In genomic region chr3:181694805-181695660, GRCh38 we compare ENCODE assay signal across 9 cellular contexts. TPM values are rescaled to one million over a fixed set of nuclear protein-coding genes. Genes with fewer than 3 reads are reported as not detected.
DNase-seq lines count a peak whose midpoint lies in the region; ATAC-seq and TF ChIP-seq lines count a peak whose summit lies in the region.
"Had no signal": no experiment of that assay in that cellular context is flagged by ENCODE, and none has a peak within 500 bp of the region (broad histone marks: within the 10 kb centered on the region; RNA-seq: fewer than 3 reads in every experiment).

No MANE protein-coding gene starts in this region.

- H3K36me3 ChIP-seq in heart right ventricle, result no peaks in the 10 kb centered on the region
- no peaks in the 10 kb centered on the region for H3K36me3 ChIP-seq in effector memory CD4-positive, alpha-beta T cell (ENCODE audit: control insufficient read depth, insufficient read depth, low read length)

- TF ChIP-seq CTCF in AG10803 (conservative IDR thresholded peaks at IDR 0.05; ENCODE audit: low read length) (no peak), heart right ventricle (IDR thresholded peaks at IDR 0.05) (peak in 6 of 9 donors; percentile 14 to 47 (median 34)), omental fat pad (IDR thresholded peaks at IDR 0.05) (no peak)

- peak overlapping the region; percentile 17 for H3K4me3 ChIP-seq in AG10803 (ENCODE audit: low read length)
- H3K4me3 ChIP-seq in heart right ventricle, result peak overlapping the region; percentile 21 to 53 (median 46)
- H3K4me3 ChIP-seq in effector memory CD4-positive, alpha-beta T cell (ENCODE audit: insufficient read depth, low read depth, low read length, poor library complexity, severe bottlenecking), result no peak overlapping the region

- no peaks in the 10 kb centered on the region for H3K9me3 Mint-ChIP-seq in activated naive CD8-positive, alpha-beta T cell treated with anti-CD3 and anti-CD28 coated beads, Interleukin-2, amount 10 ng/mL, durations not matched to agents 7 days and 5 days

- H3K27ac ChIP-seq in heart right ventricle, result peak overlapping the region in 3 of 10 donors; percentile 6 to 28 (median 19)
- no peak overlapping the region for H3K27ac ChIP-seq in effector memory CD4-positive, alpha-beta T cell (ENCODE audit: insufficient read depth, low read length, poor library complexity, severe bottlenecking)

- peaks cover 65% of the 10 kb centered on the region for H3K27me3 Mint-ChIP-seq in activated naive CD8-positive, alpha-beta T cell treated with anti-CD3 and anti-CD28 coated beads, Interleukin-2, amount 10 ng/mL, durations not matched to agents 7 days and 5 days

- POLR2A ChIA-PET in activated naive CD8-positive, alpha-beta T cell treated with anti-CD3 and anti-CD28 coated beads, Interleukin-2, amount 10 ng/mL, durations not matched to agents 7 days and 5 days (lab: Charles Lee), result no interaction called here

- no peak for ATAC-seq in activated naive CD8-positive, alpha-beta T cell treated with anti-CD3 and anti-CD28 coated beads, Interleukin-2, amount 10 ng/mL, durations not matched to agents 7 days and 5 days (ENCODE audit: low read depth)
- ATAC-seq in heart right ventricle (peak; percentile 75 to 93 (median 87)), omental fat pad (ENCODE audit: low FRiP score) (peak; percentile 95), HG02798 (IDR thresholded peaks at IDR 0.05; ENCODE audit: poor library complexity, unreplicated experiment) (no peak)

- H3K36me3 Mint-ChIP-seq in activated naive CD8-positive, alpha-beta T cell treated with anti-CD3 and anti-CD28 coated beads, Interleukin-2, amount 10 ng/mL, durations not matched to agents 7 days and 5 days, result no peaks in the 10 kb centered on the region

- H3K4me1 ChIP-seq in heart right ventricle, result peaks cover 6 to 19% (median 16%) of the 10 kb centered on the region in 9 donors
- no peaks in the 10 kb centered on the region for H3K4me1 ChIP-seq in effector memory CD4-positive, alpha-beta T cell (ENCODE audit: control insufficient read depth, insufficient read depth, low read length, poor library complexity, severe bottlenecking)

- peak overlapping the region; percentile 25 for H3K4me3 Mint-ChIP-seq in activated naive CD8-positive, alpha-beta T cell treated with anti-CD3 and anti-CD28 coated beads, Interleukin-2, amount 10 ng/mL, durations not matched to agents 7 days and 5 days

- peaks cover 11 to 74% (median 53%) of the 10 kb centered on the region in 7 donors for H3K27me3 ChIP-seq in heart right ventricle
- peaks cover 11% of the 10 kb centered on the region for H3K27me3 ChIP-seq in effector memory CD4-positive, alpha-beta T cell (replicated peaks; ENCODE audit: control insufficient read depth, insufficient read depth, low read length, poor library complexity, severe bottlenecking)

- no peak overlapping the region for H3K27ac Mint-ChIP-seq in activated naive CD8-positive, alpha-beta T cell treated with anti-CD3 and anti-CD28 coated beads, Interleukin-2, amount 10 ng/mL, durations not matched to agents 7 days and 5 days

- H3K9me3 ChIP-seq in heart right ventricle, result no peaks in the 10 kb centered on the region
- H3K9me3 ChIP-seq in effector memory CD4-positive, alpha-beta T cell (ENCODE audit: control insufficient read depth, low read length), result no peaks in the 10 kb centered on the region

- intact Hi-C loops in heart right ventricle (cut with DNase I), result loop anchor here in 2 of 10 donors (5.0 to 10.0 kb wide), 2 partner anchors 150 to 368 kb away; no protein-coding TSS in a partner anchor

- 7 to 8% methylated on average over 53 of the region's 53 CpGs for WGBS in heart right ventricle, 2 donors

- no peak for DNase-seq in AG10803 (ENCODE audit: low read depth)
- no peak for DNase-seq in activated naive CD8-positive, alpha-beta T cell treated with anti-CD3 and anti-CD28 coated beads, Interleukin-2, amount 10 ng/mL, durations not matched to agents 7 days and 5 days
- DNase-seq in heart right ventricle, result peak; percentile 27 to 48
- no peak for DNase-seq in omental fat pad (ENCODE audit: low spot score)
- DNase-seq in effector memory CD4-positive, alpha-beta T cell, result no peak
- DNase-seq in activated CD4-positive, CD25-positive, alpha-beta regulatory T cell treated with anti-CD3 and anti-CD28 coated beads, Interleukin-2, amount 50 U/mL, for 72 hours, result no peak
- DNase-seq in SHP77 (lab: John Stamatoyannopoulos, UW), result no peak
- DNase-seq: DMS79 had no signal

- peaks cover 10% of the 10 kb centered on the region for H3K4me1 Mint-ChIP-seq in activated naive CD8-positive, alpha-beta T cell treated with anti-CD3 and anti-CD28 coated beads, Interleukin-2, amount 10 ng/mL, durations not matched to agents 7 days and 5 days

RNA-seq across cellular contexts. Expression of gene SOX2, which starts 16.7 kb away (rescaled TPM):
- not detected for total RNA-seq in activated naive CD8-positive, alpha-beta T cell treated with anti-CD3 and anti-CD28 coated beads, Interleukin-2, amount 10 ng/mL, durations not matched to agents 7 days and 5 days
- total RNA-seq in heart right ventricle, result under 1 TPM in 7 of 10 donors, not detected in 3; 0.10 to 0.35 (median 0.12) TPM
- polyA plus RNA-seq in heart right ventricle, result under 1 TPM; 0.13 to 0.88 TPM
- total RNA-seq in omental fat pad, result not detected

Comparison
In these comparisons a context has a peak if more than half of its experiments do, and no peak if none do; other contexts are left out.
1. DNase-seq: peak in heart right ventricle (2 of 2); none in AG10803 (single experiment), activated naive CD8-positive, alpha-beta T cell treated with anti-CD3 and anti-CD28 coated beads, Interleukin-2, amount 10 ng/mL, durations not matched to agents 7 days and 5 days (single experiment), omental fat pad (single experiment), effector memory CD4-positive, alpha-beta T cell (0 of 3), activated CD4-positive, CD25-positive, alpha-beta regulatory T cell treated with anti-CD3 and anti-CD28 coated beads, Interleukin-2, amount 50 U/mL, for 72 hours (single experiment) and SHP77 (0 of 2).
2. CTCF ChIP-seq: peak in heart right ventricle (6 of 9); none in AG10803 (single experiment) and omental fat pad (0 of 3).
3. ATAC-seq: peak in heart right ventricle (8 of 8) and omental fat pad (single experiment); none in activated naive CD8-positive, alpha-beta T cell treated with anti-CD3 and anti-CD28 coated beads, Interleukin-2, amount 10 ng/mL, durations not matched to agents 7 days and 5 days (single experiment) and HG02798 (single experiment).